ENCODE assay signal across 8 cellular contexts in genomic region chr6:45479834-45480696, GRCh38.
DNase-seq lines count a peak whose midpoint lies in the region; ATAC-seq, FAIRE-seq and TF ChIP-seq lines count a peak whose summit lies in the region.

No MANE protein-coding gene starts in this region.

- H2AFZ ChIP-seq in endothelial cell of umbilical vein (ENCODE audit: low read depth, low read length) = no peak overlapping the region

- H3K9me3 ChIP-seq in endothelial cell of umbilical vein (replicated peaks; ENCODE audit: control insufficient read depth, insufficient read depth, low read length) = no peaks in the 10 kb centered on the region

- POLR2A ChIA-PET in endothelial cell of umbilical vein (lab: Charles Lee) = no interaction called here

- H3K9me1 ChIP-seq in endothelial cell of umbilical vein (replicated peaks; ENCODE audit: control insufficient read depth, extremely low read depth, insufficient read depth, low read length) = no peaks in the 10 kb centered on the region

- no peak for TF ChIP-seq POLR2A in endothelial cell of umbilical vein (IDR thresholded peaks at IDR 0.05; ENCODE audit: low read depth, low read length)

- peak overlapping the region; percentile 29 for H3K4me2 ChIP-seq in endothelial cell of umbilical vein (ENCODE audit: insufficient read depth, low read length)

- CTCF ChIA-PET in endothelial cell of umbilical vein (lab: Charles Lee) = interaction anchor here (1.0 to 1.3 kb wide), 2 partner anchors 29 to 235 kb away, joined by 3 read pairs; no protein-coding TSS in a partner anchor

- TF ChIP-seq CTCF in endothelial cell of umbilical vein (IDR thresholded peaks at IDR 0.05; ENCODE audit: extremely low read depth in 1 of 2, insufficient read depth in 1 of 2, low read depth in 1 of 2, low read length in 2 of 2) = no peak

- intact Hi-C loops in endothelial cell of umbilical vein (cut with micrococcal nuclease) = loop anchor here (2.0 to 5.0 kb wide), 2 partner anchors 48 to 171 kb away; no protein-coding TSS in a partner anchor

- H3K4me1 ChIP-seq in endothelial cell of umbilical vein (ENCODE audit: control insufficient read depth, extremely low read depth, insufficient read depth, low read length) = peaks cover 23% of the 10 kb centered on the region

- H3K9ac ChIP-seq in endothelial cell of umbilical vein (replicated peaks; ENCODE audit: extremely low read depth, insufficient read depth, low read length) = no peak overlapping the region

- BruUV-seq in endothelial cell of umbilical vein (replicated peaks; lab: Mats Ljungman, UMichigan) = no TSS peak

- H3K27ac ChIP-seq in endothelial cell of umbilical vein (ENCODE audit: insufficient read depth, low read depth, low read length) = no peak overlapping the region

- H3K27me3 ChIP-seq in endothelial cell of umbilical vein (ENCODE audit: control insufficient read depth in 2 of 2, insufficient read depth in 2 of 2, low read length in 2 of 2) = no peaks in the 10 kb centered on the region

- dilution Hi-C loops in endothelial cell of umbilical vein (cut with MboI; ENCODE audit: extremely low pct_ligation_motif_present, low sequenced_read_pairs) = no loop called here

- ATAC-seq in GM19324 (IDR thresholded peaks at IDR 0.05; ENCODE audit: low FRiP score, unreplicated experiment) (peak; percentile 77), HG03442 (IDR thresholded peaks at IDR 0.05; ENCODE audit: unreplicated experiment) (peak; percentile 95)

- no peak overlapping the region for H3K4me3 ChIP-seq in endothelial cell of umbilical vein (replicated peaks in 1 of 3; ENCODE audit: insufficient read depth in 1 of 3, low read depth in 1 of 3, low read length in 3 of 3)

- H3K79me2 ChIP-seq in endothelial cell of umbilical vein (ENCODE audit: control insufficient read depth, insufficient read depth, low read length) = no peaks in the 10 kb centered on the region

- peak; percentile 22 for DNase-seq in AG20443 (ENCODE audit: low spot score)
- DNase-seq in endothelial cell of umbilical vein (ENCODE audit: low read depth, low spot score) = peak; percentile 71
- no peak for DNase-seq in NCI-H187 treated with DMSO at 0.1 percent for 48 hours (lab: John Stamatoyannopoulos, UW)
- no peak for DNase-seq in NCI-H1417 treated with DMSO at 0.1 percent for 48 hours (lab: John Stamatoyannopoulos, UW)
- DNase-seq in putamen (ENCODE audit: low spot score) = no peak
- no peak for DNase-seq in HT-29 (ENCODE audit: low spot score)

- FAIRE-seq in endothelial cell of umbilical vein (lab: Jason Lieb, UNC) = peak; percentile 4

- H4K20me1 ChIP-seq in endothelial cell of umbilical vein (replicated peaks; ENCODE audit: control insufficient read depth, extremely low read depth, insufficient read depth, low read length) = no peaks in the 10 kb centered on the region

- H3K36me3 ChIP-seq in endothelial cell of umbilical vein (ENCODE audit: control insufficient read depth in 2 of 2, extremely low read depth in 1 of 2, insufficient read depth in 2 of 2, low read length in 2 of 2) = no peaks in the 10 kb centered on the region

TF ChIP-seq in endothelial cell of umbilical vein, 7 proteins besides CTCF, POLR2A, EP300 and RAD21:
- TF ChIP-seq MAX (IDR thresholded peaks at IDR 0.05; ENCODE audit: insufficient read depth, insufficient read length) (no peak), POLR2AphosphoS5 (IDR thresholded peaks at IDR 0.05; ENCODE audit: insufficient read depth, low read depth, low read length) (no peak), FOS (IDR thresholded peaks at IDR 0.05; ENCODE audit: borderline replicate concordance, insufficient read depth, low read length) (no peak), JUN (IDR thresholded peaks at IDR 0.05; ENCODE audit: borderline replicate concordance, insufficient read depth, insufficient read length, low read depth) (no peak), GATA2 (IDR thresholded peaks at IDR 0.05; ENCODE audit: insufficient read depth, insufficient read length, low read depth, low read length) (no peak), MYC (IDR thresholded peaks at IDR 0.05; ENCODE audit: low read depth, low read length) (no peak), EZH2 (IDR thresholded peaks at IDR 0.05; ENCODE audit: borderline replicate concordance, low read depth, low read length, severe bottlenecking) (no peak)

Comparison
In these comparisons a context has a peak if more than half of its experiments do, and no peak if none do; other contexts are left out.
1. DNase-seq: peak in AG20443 (single experiment) and endothelial cell of umbilical vein (single experiment); none in NCI-H187 treated with DMSO at 0.1 percent for 48 hours (single experiment), NCI-H1417 treated with DMSO at 0.1 percent for 48 hours (single experiment), putamen (single experiment) and HT-29 (single experiment).